ENCODE assay signal across 8 cellular contexts in the genomic region with DNA sequence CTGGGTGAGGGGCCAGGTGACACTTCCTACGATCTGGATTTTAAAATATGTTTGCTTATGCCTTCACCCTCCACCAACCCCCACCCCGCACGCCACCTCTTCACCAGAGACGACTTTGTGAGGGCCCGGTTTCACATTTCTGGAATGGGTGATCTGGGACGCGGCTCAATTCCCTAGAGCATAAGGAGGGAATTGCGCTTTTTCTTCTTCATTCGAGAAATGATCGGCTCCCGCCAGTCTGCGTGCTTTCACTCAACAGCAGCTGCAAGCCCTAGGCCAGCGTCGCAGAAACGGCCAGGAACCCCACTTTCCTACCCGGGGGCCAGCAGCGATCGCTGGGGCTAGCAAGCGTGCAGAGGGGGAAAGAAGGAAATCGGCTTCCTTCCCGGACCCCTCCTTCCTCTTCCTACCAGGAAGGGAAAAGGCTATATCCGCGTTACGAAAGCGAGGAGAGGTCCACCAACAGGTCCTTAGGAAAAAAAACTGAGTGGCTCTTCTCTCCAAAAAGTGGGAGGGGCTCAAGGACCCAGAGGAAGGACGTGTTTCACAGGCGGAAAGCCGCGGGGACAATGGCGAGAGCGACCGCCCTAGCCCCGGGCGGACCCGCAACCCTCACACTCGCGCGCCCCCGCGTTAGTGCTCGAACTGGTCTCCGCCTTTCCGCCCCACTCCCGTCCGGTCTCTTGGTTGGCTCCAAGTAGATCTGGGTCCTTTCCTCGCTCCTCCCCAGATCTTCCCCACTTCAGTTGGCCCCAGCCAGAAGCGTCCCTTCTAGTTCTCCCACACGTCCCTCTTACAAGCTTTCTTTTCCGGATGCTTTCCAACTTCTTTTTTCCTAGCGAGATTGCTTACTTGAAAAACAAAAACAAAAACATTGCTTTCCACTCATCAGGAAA. TPM values are rescaled to one million over a fixed set of nuclear protein-coding genes. Genes with fewer than 3 reads are reported as not detected.
DNase-seq lines count a peak whose midpoint lies in the region; ATAC-seq and TF ChIP-seq lines count a peak whose summit lies in the region.

No MANE protein-coding gene starts in this region.

- TF ChIP-seq CTCF in RWPE2 (IDR thresholded peaks at IDR 0.05; ENCODE audit: poor library complexity, severe bottlenecking) (no peak), left lung (IDR thresholded peaks at IDR 0.05) (no peak), GM10248 (IDR thresholded peaks at IDR 0.05; ENCODE audit: control extremely low read depth, extremely low read depth, low read depth, missing control alignments) (no peak)

- H3K27ac ChIP-seq in RWPE2 (ENCODE audit: poor library complexity, severe bottlenecking) = no peak overlapping the region
- peak overlapping the region; percentile 84 to 90 for H3K27ac ChIP-seq in left lung

- H3K9me3 Mint-ChIP-seq in T-helper 1 cell treated with Interleukin-12 subunit alpha and Interleukin-12 subunit beta and Interleukin-4 antibody, amounts not matched to agents 30 μg/mL and 1 μg/mL, for 36 hours = no peaks in the 10 kb centered on the region
- no peaks in the 10 kb centered on the region for H3K9me3 Mint-ChIP-seq in stimulated activated naive B cell treated with anti-CD40 and anti-IgM and Interleukin-4, amounts not matched to agents 10 μg/mL and 1 μg/mL and 100 μg/mL, for 72 hours

- H3K27me3 ChIP-seq in RWPE2 (ENCODE audit: insufficient read depth, poor library complexity, severe bottlenecking) (peaks cover 22% of the 10 kb centered on the region), left lung (peaks cover 0 to 74% of the 10 kb centered on the region in 2 donors)

- CTCF ChIA-PET in GM10248 (lab: Yijun Ruan, JAX) = interaction anchor here (1.5 to 5.7 kb wide), 2 partner anchors 854 to 1899 kb away, joined by 5 to 46 read pairs; no protein-coding TSS in a partner anchor

- peaks cover 7% of the 10 kb centered on the region for H3K4me1 ChIP-seq in RWPE2 (ENCODE audit: insufficient read depth, poor library complexity, severe bottlenecking)
- H3K4me1 ChIP-seq in left lung = peaks cover 7 to 40% of the 10 kb centered on the region in 2 donors

- peaks cover 20% of the 10 kb centered on the region for H3K4me1 Mint-ChIP-seq in T-helper 1 cell treated with Interleukin-12 subunit alpha and Interleukin-12 subunit beta and Interleukin-4 antibody, amounts not matched to agents 30 μg/mL and 1 μg/mL, for 36 hours (ENCODE audit: low read depth)
- H3K4me1 Mint-ChIP-seq in stimulated activated naive B cell treated with anti-CD40 and anti-IgM and Interleukin-4, amounts not matched to agents 10 μg/mL and 1 μg/mL and 100 μg/mL, for 72 hours = peaks cover 30 to 44% of the 10 kb centered on the region in 2 donors

- H3K36me3 Mint-ChIP-seq in T-helper 1 cell treated with Interleukin-12 subunit alpha and Interleukin-12 subunit beta and Interleukin-4 antibody, amounts not matched to agents 30 μg/mL and 1 μg/mL, for 36 hours (ENCODE audit: low read depth) = peaks cover 7% of the 10 kb centered on the region
- peaks cover 0 to 3% of the 10 kb centered on the region in 2 donors for H3K36me3 Mint-ChIP-seq in stimulated activated naive B cell treated with anti-CD40 and anti-IgM and Interleukin-4, amounts not matched to agents 10 μg/mL and 1 μg/mL and 100 μg/mL, for 72 hours

- peak overlapping the region; percentile 36 for H3K4me3 ChIP-seq in RWPE2 (ENCODE audit: severe bottlenecking)
- peak overlapping the region; percentile 43 to 83 for H3K4me3 ChIP-seq in left lung

- H3K9me3 ChIP-seq in RWPE2 (ENCODE audit: severe bottlenecking) = no peaks in the 10 kb centered on the region
- no peaks in the 10 kb centered on the region for H3K9me3 ChIP-seq in left lung

- intact Hi-C loops in left lung (cut with DNase I) = loop anchor here in 1 of 2 donors (5.0 kb wide), 1 partner anchor 851 kb away; no protein-coding TSS in a partner anchor

- H3K36me3 ChIP-seq in RWPE2 (ENCODE audit: low read depth) (peaks cover 14% of the 10 kb centered on the region), left lung (peaks cover 0 to 13% of the 10 kb centered on the region in 2 donors)

- H3K4me3 Mint-ChIP-seq in T-helper 1 cell treated with Interleukin-12 subunit alpha and Interleukin-12 subunit beta and Interleukin-4 antibody, amounts not matched to agents 30 μg/mL and 1 μg/mL, for 36 hours = peak overlapping the region; percentile 76
- peak overlapping the region; percentile 82 for H3K4me3 Mint-ChIP-seq in stimulated activated naive B cell treated with anti-CD40 and anti-IgM and Interleukin-4, amounts not matched to agents 10 μg/mL and 1 μg/mL and 100 μg/mL, for 72 hours

- peaks cover 56% of the 10 kb centered on the region for H3K27me3 Mint-ChIP-seq in T-helper 1 cell treated with Interleukin-12 subunit alpha and Interleukin-12 subunit beta and Interleukin-4 antibody, amounts not matched to agents 30 μg/mL and 1 μg/mL, for 36 hours (ENCODE audit: low read depth)
- peaks cover 63 to 69% of the 10 kb centered on the region in 2 donors for H3K27me3 Mint-ChIP-seq in stimulated activated naive B cell treated with anti-CD40 and anti-IgM and Interleukin-4, amounts not matched to agents 10 μg/mL and 1 μg/mL and 100 μg/mL, for 72 hours

- peak overlapping the region; percentile 38 for H3K27ac Mint-ChIP-seq in T-helper 1 cell treated with Interleukin-12 subunit alpha and Interleukin-12 subunit beta and Interleukin-4 antibody, amounts not matched to agents 30 μg/mL and 1 μg/mL, for 36 hours
- H3K27ac Mint-ChIP-seq in stimulated activated naive B cell treated with anti-CD40 and anti-IgM and Interleukin-4, amounts not matched to agents 10 μg/mL and 1 μg/mL and 100 μg/mL, for 72 hours = peak overlapping the region; percentile 62

- POLR2A ChIA-PET in GM10248 (lab: Yijun Ruan, JAX) = no interaction called here

- ATAC-seq in RWPE2 (ENCODE audit: low read depth) (peak; percentile 29), left lung (peak; percentile 24), GM19351 (IDR thresholded peaks at IDR 0.05; ENCODE audit: unreplicated experiment) (no peak)
- ATAC-seq in stimulated activated naive B cell treated with anti-CD40 and anti-IgM and Interleukin-4, amounts not matched to agents 10 μg/mL and 1 μg/mL and 100 μg/mL, for 72 hours (replicated peaks) = no peak

- no peak for DNase-seq in T-helper 1 cell
- no peak for DNase-seq in RWPE2 (ENCODE audit: low spot score)
- DNase-seq in ecto neural progenitor cell (ENCODE audit: low spot score) = peak; percentile 84
- peak; percentile 79 to 90 for DNase-seq in left lung
- no peak for DNase-seq in stimulated activated naive B cell treated with anti-CD40 and anti-IgM and Interleukin-4, amounts not matched to agents 10 μg/mL and 1 μg/mL and 100 μg/mL, for 72 hours
- DNase-seq in GM10248 (ENCODE audit: extremely low spot score) = no peak

RNA-seq across cellular contexts. Expression of gene ADAMTS1, which starts 1.1 kb away (rescaled TPM):
- total RNA-seq in left lung = 100 to 1,000 TPM in 1 of 2 donors, 10 to 100 TPM in 1; 54.2 to 101 TPM

Comparison
In these comparisons a context has a peak if more than half of its experiments do, and no peak if none do; other contexts are left out.
1. DNase-seq: peak in ecto neural progenitor cell (single experiment) and left lung (2 of 2); none in T-helper 1 cell (0 of 5), RWPE2 (single experiment), stimulated activated naive B cell treated with anti-CD40 and anti-IgM and Interleukin-4, amounts not matched to agents 10 μg/mL and 1 μg/mL and 100 μg/mL, for 72 hours (single experiment) and GM10248 (single experiment).
2. ATAC-seq: peak in RWPE2 (single experiment) and left lung (single experiment); none in stimulated activated naive B cell treated with anti-CD40 and anti-IgM and Interleukin-4, amounts not matched to agents 10 μg/mL and 1 μg/mL and 100 μg/mL, for 72 hours (0 of 2) and GM19351 (single experiment).